In the genomic region with DNA sequence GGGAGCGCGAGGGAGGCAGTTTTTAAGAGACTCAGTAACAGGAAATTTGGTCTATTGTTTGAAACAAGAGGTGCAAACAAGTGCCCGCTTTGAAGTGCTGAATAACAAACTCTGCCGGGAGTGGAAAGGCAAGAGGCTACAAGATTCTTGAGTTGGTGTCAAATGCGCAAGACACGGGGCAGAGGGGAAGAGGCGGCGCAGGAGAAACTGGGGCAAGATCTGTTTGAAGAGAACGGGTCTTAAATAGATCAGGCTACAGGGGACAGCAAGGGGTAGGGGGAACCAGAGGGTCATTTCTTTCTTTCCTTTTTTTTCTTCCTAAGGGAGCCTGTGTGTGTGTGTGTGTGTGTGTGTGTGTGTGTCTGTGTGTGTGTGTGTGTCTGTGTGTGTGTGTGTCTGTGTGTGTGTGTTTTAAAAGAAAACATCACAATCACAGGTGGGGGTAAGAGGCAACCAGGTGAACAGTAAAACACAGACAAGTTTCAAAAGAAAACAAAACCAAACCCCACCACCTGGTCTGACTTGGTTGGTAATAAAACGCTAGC, we compare ENCODE assay signal across 15 cellular contexts. TPM values are rescaled to one million over a fixed set of nuclear protein-coding genes. Genes with fewer than 3 reads are reported as not detected.
DNase-seq lines count a peak whose midpoint lies in the region; ATAC-seq and TF ChIP-seq lines count a peak whose summit lies in the region.
"Had no signal": no experiment of that assay in that cellular context is flagged by ENCODE, and none has a peak within 500 bp of the region (broad histone marks: within the 10 kb centered on the region; RNA-seq: fewer than 3 reads in every experiment).

No MANE protein-coding gene starts in this region.

- H3K36me3 ChIP-seq in DOHH2 (ENCODE audit: control insufficient read depth, low read length), result no peaks in the 10 kb centered on the region
- H3K36me3 ChIP-seq in HUES48 (ENCODE audit: control insufficient read depth, insufficient read depth, low read length), result no peaks in the 10 kb centered on the region
- H3K36me3 ChIP-seq in PC-9 (ENCODE audit: low read depth), result no peaks in the 10 kb centered on the region
- H3K36me3 ChIP-seq: esophagus muscularis mucosa, neutrophil had no signal

- no peak overlapping the region for H2AFZ ChIP-seq in PC-9

- H3K4me1 Mint-ChIP-seq in activated naive CD8-positive, alpha-beta T cell treated with anti-CD3 and anti-CD28 coated beads, Interleukin-2, amount 10 ng/mL, durations not matched to agents 7 days and 5 days, result peaks cover 14% of the 10 kb centered on the region
- H3K4me1 Mint-ChIP-seq in Calu3 (ENCODE audit: low read depth, unreplicated experiment), result peaks cover 17% of the 10 kb centered on the region

- H4K20me1 ChIP-seq in DOHH2 (ENCODE audit: control insufficient read depth, insufficient read depth, low read depth, low read length), result no peaks in the 10 kb centered on the region
- no peaks in the 10 kb centered on the region for H4K20me1 ChIP-seq in PC-9 (ENCODE audit: insufficient read depth)

- H3K4me3 ChIP-seq in DOHH2 (ENCODE audit: low read length) (no peak overlapping the region), HUES48 (ENCODE audit: low read depth, low read length) (peak overlapping the region; percentile 44), PC-9 (no peak overlapping the region)
- H3K4me3 ChIP-seq: body of pancreas, esophagus muscularis mucosa had no signal

- H3K79me2 ChIP-seq in DOHH2 (ENCODE audit: control insufficient read depth, low read length) (no peaks in the 10 kb centered on the region), PC-9 (ENCODE audit: low read depth) (no peaks in the 10 kb centered on the region)

- POLR2A ChIA-PET in activated naive CD8-positive, alpha-beta T cell treated with anti-CD3 and anti-CD28 coated beads, Interleukin-2, amount 10 ng/mL, durations not matched to agents 7 days and 5 days (lab: Charles Lee), result no interaction called here
- POLR2A ChIA-PET in PC-9 (lab: Charles Lee; ENCODE audit: unreplicated experiment), result interaction anchor here (0.6 kb wide), 1 partner anchor 437 kb away, joined by 4 read pairs; no protein-coding TSS in a partner anchor

- CTCF ChIA-PET in PC-9 (lab: Charles Lee), result interaction anchor here (0.7 kb wide), 1 partner anchor 90 kb away, joined by 3 read pairs; no protein-coding TSS in a partner anchor
- CTCF ChIA-PET in Calu3 (lab: Charles Lee), result interaction anchor here (0.7 kb wide), 2 partner anchors 61 to 197 kb away, joined by 3 to 7 read pairs; no protein-coding TSS in a partner anchor

- H3K9me3 ChIP-seq in DOHH2 (ENCODE audit: control insufficient read depth, insufficient read depth, low read length) (no peaks in the 10 kb centered on the region), HUES48 (ENCODE audit: control insufficient read depth, insufficient read depth, low read length) (no peaks in the 10 kb centered on the region), PC-9 (ENCODE audit: insufficient read depth, low read depth) (no peaks in the 10 kb centered on the region)
- H3K9me3 ChIP-seq: body of pancreas, esophagus muscularis mucosa, neutrophil had no signal

- no peak overlapping the region for H3K27ac Mint-ChIP-seq in activated naive CD8-positive, alpha-beta T cell treated with anti-CD3 and anti-CD28 coated beads, Interleukin-2, amount 10 ng/mL, durations not matched to agents 7 days and 5 days
- H3K27ac Mint-ChIP-seq in Calu3 (ENCODE audit: unreplicated experiment), result no peak overlapping the region
- H3K27ac Mint-ChIP-seq: activated CD8-positive, alpha-beta memory T cell treated with anti-CD3 and anti-CD28 coated beads, Interleukin-2, amount 10 ng/mL, durations not matched to agents 7 days and 5 days; stimulated activated memory B cell treated with anti-CD40 and anti-IgM and Interleukin-4, amounts not matched to agents 10 μg/mL and 1 μg/mL and 100 μg/mL, for 72 hours had no signal

- H3K9ac ChIP-seq in HUES48 (ENCODE audit: low read depth, low read length), result no peak overlapping the region

- H3K9me2 ChIP-seq in DOHH2 (replicated peaks; ENCODE audit: control insufficient read depth, low read length), result no peaks in the 10 kb centered on the region
- no peaks in the 10 kb centered on the region for H3K9me2 ChIP-seq in PC-9 (ENCODE audit: insufficient read depth)

- peak; percentile 52 for ATAC-seq in activated naive CD8-positive, alpha-beta T cell treated with anti-CD3 and anti-CD28 coated beads, Interleukin-2, amount 10 ng/mL, durations not matched to agents 7 days and 5 days (ENCODE audit: low read depth)
- ATAC-seq in left lobe of liver, result no peak
- ATAC-seq: activated CD8-positive, alpha-beta memory T cell treated with anti-CD3 and anti-CD28 coated beads, Interleukin-2, amount 10 ng/mL, durations not matched to agents 7 days and 5 days; stimulated activated memory B cell treated with anti-CD40 and anti-IgM and Interleukin-4, amounts not matched to agents 10 μg/mL and 1 μg/mL and 100 μg/mL, for 72 hours had no signal

- TF ChIP-seq CTCF in DOHH2 (IDR thresholded peaks at IDR 0.05; ENCODE audit: low read depth, low read length, poor library complexity, severe bottlenecking), result no peak
- TF ChIP-seq CTCF in PC-9 (conservative IDR thresholded peaks at IDR 0.05), result no peak
- TF ChIP-seq CTCF in Calu3 (IDR thresholded peaks at IDR 0.05; ENCODE audit: unreplicated experiment), result no peak

- intact Hi-C loops in PC-9 (cut with micrococcal nuclease; ENCODE audit: unreplicated experiment) (no loop called here), Calu3 (cut with micrococcal nuclease; ENCODE audit: unreplicated experiment) (no loop called here)

- no peak for DNase-seq in activated naive CD8-positive, alpha-beta T cell treated with anti-CD3 and anti-CD28 coated beads, Interleukin-2, amount 10 ng/mL, durations not matched to agents 7 days and 5 days
- DNase-seq in mesenteric fat pad (ENCODE audit: low spot score) (peak; percentile 45), PC-9 (no peak), SHP77 treated with DMSO at 0.1 percent for 48 hours (lab: John Stamatoyannopoulos, UW) (no peak), left lobe of liver (ENCODE audit: low spot score) (no peak), Calu3 (no peak)
- DNase-seq: activated CD8-positive, alpha-beta memory T cell treated with anti-CD3 and anti-CD28 coated beads, Interleukin-2, amount 10 ng/mL, durations not matched to agents 7 days and 5 days; MM.1S; NCI-H82 had no signal

- no peaks in the 10 kb centered on the region for H3K27me3 ChIP-seq in DOHH2 (ENCODE audit: control insufficient read depth, low read length)
- H3K27me3 ChIP-seq in HUES48 (ENCODE audit: control insufficient read depth, insufficient read depth, low read length), result peaks cover 25% of the 10 kb centered on the region
- no peaks in the 10 kb centered on the region for H3K27me3 ChIP-seq in PC-9 (ENCODE audit: insufficient read depth, low read depth)

- no peak overlapping the region for H3K27ac ChIP-seq in DOHH2 (ENCODE audit: low read depth, low read length)
- peak overlapping the region; percentile 31 for H3K27ac ChIP-seq in HUES48 (ENCODE audit: low read depth, low read length)
- no peak overlapping the region for H3K27ac ChIP-seq in PC-9
- H3K27ac ChIP-seq: body of pancreas, esophagus muscularis mucosa, neutrophil had no signal

- H3K9me3 Mint-ChIP-seq in activated naive CD8-positive, alpha-beta T cell treated with anti-CD3 and anti-CD28 coated beads, Interleukin-2, amount 10 ng/mL, durations not matched to agents 7 days and 5 days, result no peaks in the 10 kb centered on the region
- no peaks in the 10 kb centered on the region for H3K9me3 Mint-ChIP-seq in Calu3 (ENCODE audit: low read depth, unreplicated experiment)
- H3K9me3 Mint-ChIP-seq: stimulated activated memory B cell treated with anti-CD40 and anti-IgM and Interleukin-4, amounts not matched to agents 10 μg/mL and 1 μg/mL and 100 μg/mL, for 72 hours had no signal

- H3K4me2 ChIP-seq in DOHH2 (ENCODE audit: low read length) (peak overlapping the region; percentile 68), PC-9 (no peak overlapping the region)

- peak overlapping the region; percentile 13 for H3K4me3 Mint-ChIP-seq in activated naive CD8-positive, alpha-beta T cell treated with anti-CD3 and anti-CD28 coated beads, Interleukin-2, amount 10 ng/mL, durations not matched to agents 7 days and 5 days
- no peak overlapping the region for H3K4me3 Mint-ChIP-seq in Calu3 (ENCODE audit: low read depth, unreplicated experiment)
- H3K4me3 Mint-ChIP-seq: activated CD8-positive, alpha-beta memory T cell treated with anti-CD3 and anti-CD28 coated beads, Interleukin-2, amount 10 ng/mL, durations not matched to agents 7 days and 5 days; stimulated activated memory B cell treated with anti-CD40 and anti-IgM and Interleukin-4, amounts not matched to agents 10 μg/mL and 1 μg/mL and 100 μg/mL, for 72 hours had no signal

- BruUV-seq in PC-9 (replicated peaks; lab: Mats Ljungman, UMichigan), result no TSS peak
- no TSS peak for BruUV-seq in Calu3 (replicated peaks; lab: Mats Ljungman, UMichigan)

- H3K4me1 ChIP-seq in DOHH2 (ENCODE audit: control insufficient read depth, low read length), result peaks cover 63% of the 10 kb centered on the region
- H3K4me1 ChIP-seq in HUES48 (ENCODE audit: control insufficient read depth, insufficient read depth, low read length), result peaks cover 13% of the 10 kb centered on the region
- peaks cover 7% of the 10 kb centered on the region; the same call in 1 of the 2 replicates for H3K4me1 ChIP-seq in PC-9 (replicated peaks; ENCODE audit: insufficient read depth)

- H3F3A ChIP-seq in DOHH2 (ENCODE audit: control insufficient read depth, insufficient read depth) (peaks cover 14% of the 10 kb centered on the region; the same call in 1 of the 2 replicates), PC-9 (ENCODE audit: insufficient read depth, low read depth) (peaks cover 6% of the 10 kb centered on the region; the same call in 1 of the 2 replicates)

- no peaks in the 10 kb centered on the region for H3K36me3 Mint-ChIP-seq in activated naive CD8-positive, alpha-beta T cell treated with anti-CD3 and anti-CD28 coated beads, Interleukin-2, amount 10 ng/mL, durations not matched to agents 7 days and 5 days
- H3K36me3 Mint-ChIP-seq in Calu3 (ENCODE audit: insufficient read depth, unreplicated experiment), result no peaks in the 10 kb centered on the region
- H3K36me3 Mint-ChIP-seq: activated CD8-positive, alpha-beta memory T cell treated with anti-CD3 and anti-CD28 coated beads, Interleukin-2, amount 10 ng/mL, durations not matched to agents 7 days and 5 days; stimulated activated memory B cell treated with anti-CD40 and anti-IgM and Interleukin-4, amounts not matched to agents 10 μg/mL and 1 μg/mL and 100 μg/mL, for 72 hours had no signal

- peaks cover 30% of the 10 kb centered on the region for H3K27me3 Mint-ChIP-seq in activated naive CD8-positive, alpha-beta T cell treated with anti-CD3 and anti-CD28 coated beads, Interleukin-2, amount 10 ng/mL, durations not matched to agents 7 days and 5 days
- peaks cover 31% of the 10 kb centered on the region for H3K27me3 Mint-ChIP-seq in Calu3 (ENCODE audit: unreplicated experiment)

RNA-seq across cellular contexts. Expression of a gene that starts 13.3 kb away (rescaled TPM):
- total RNA-seq in activated naive CD8-positive, alpha-beta T cell treated with anti-CD3 and anti-CD28 coated beads, Interleukin-2, amount 10 ng/mL, durations not matched to agents 7 days and 5 days, result 10 to 100 TPM; 35.7 to 37.6 TPM
- total RNA-seq in mesenteric fat pad (115 TPM), PC-9 (2021) (79.8 and 83.3 TPM in 2 replicates), left lobe of liver (42.0 TPM), Calu3 (2022) (54.8 and 59.8 TPM in 2 replicates)
